ENCODE assay signal across 14 cellular contexts in genomic region chr7:64849250-64849923, GRCh38. TPM values are rescaled to one million over a fixed set of nuclear protein-coding genes. Genes with fewer than 3 reads are reported as not detected.
DNase-seq lines count a peak whose midpoint lies in the region; ATAC-seq, FAIRE-seq and TF ChIP-seq lines count a peak whose summit lies in the region.
"Had no signal": no experiment of that assay in that cellular context is flagged by ENCODE, and none has a peak within 500 bp of the region (broad histone marks: within the 10 kb centered on the region; RNA-seq: fewer than 3 reads in every experiment).

No MANE protein-coding gene starts in this region.

- FAIRE-seq in GM12892 (lab: Jason Lieb, UNC): no peak
- FAIRE-seq: endothelial cell of umbilical vein, TTC549 had no signal

- no peaks in the 10 kb centered on the region for H3K9me3 ChIP-seq in left ventricle myocardium inferior (replicated peaks)
- no peaks in the 10 kb centered on the region for H3K9me3 ChIP-seq in esophagus (ENCODE audit: control insufficient read depth in 2 of 2, insufficient read depth in 1 of 2, low read depth in 1 of 2, low read length in 1 of 2)
- H3K9me3 ChIP-seq in vagina: no peaks in the 10 kb centered on the region
- H3K9me3 ChIP-seq in effector memory CD4-positive, alpha-beta T cell (ENCODE audit: control insufficient read depth, low read length): no peaks in the 10 kb centered on the region
- H3K9me3 ChIP-seq: uterus had no signal

- H3K4me3 ChIP-seq in left ventricle myocardium inferior (peak overlapping the region; percentile 22), esophagus (ENCODE audit: low read depth in 1 of 2, low read length in 2 of 2) (peak overlapping the region in 1 of 2 donors; percentile 18), vagina (no peak overlapping the region)
- H3K4me3 ChIP-seq in effector memory CD4-positive, alpha-beta T cell (ENCODE audit: insufficient read depth, low read depth, low read length, poor library complexity, severe bottlenecking): no peak overlapping the region
- H3K4me3 ChIP-seq: BLaER1 treated with 17β-estradiol and CSF1 and Interleukin-3, amounts not matched to agents 10 nM and 100 nM; uterus had no signal

- H3K27me3 ChIP-seq in left ventricle myocardium inferior (ENCODE audit: low read depth) (no peaks in the 10 kb centered on the region), esophagus (ENCODE audit: control insufficient read depth in 1 of 2, insufficient read depth in 2 of 2, low read length in 2 of 2) (no peaks in the 10 kb centered on the region), vagina (no peaks in the 10 kb centered on the region)
- H3K27me3 ChIP-seq in effector memory CD4-positive, alpha-beta T cell (replicated peaks; ENCODE audit: control insufficient read depth, insufficient read depth, low read length, poor library complexity, severe bottlenecking): no peaks in the 10 kb centered on the region
- H3K27me3 ChIP-seq: BLaER1 treated with 17β-estradiol and CSF1 and Interleukin-3, amounts not matched to agents 10 nM and 100 nM; uterus had no signal

- 48 to 62% methylated on average over 5 of the region's 5 CpGs for WGBS in esophagus, 2 donors

- H3K4me1 ChIP-seq in left ventricle myocardium inferior (peaks cover 9% of the 10 kb centered on the region), esophagus (ENCODE audit: control insufficient read depth in 2 of 2, insufficient read depth in 2 of 2, low read length in 1 of 2) (peaks cover 0 to 2% of the 10 kb centered on the region in 2 donors), vagina (peaks cover 11% of the 10 kb centered on the region)
- H3K4me1 ChIP-seq in effector memory CD4-positive, alpha-beta T cell (ENCODE audit: control insufficient read depth, insufficient read depth, low read length, poor library complexity, severe bottlenecking): no peaks in the 10 kb centered on the region
- H3K4me1 ChIP-seq: BLaER1 treated with 17β-estradiol and CSF1 and Interleukin-3, amounts not matched to agents 10 nM and 100 nM; uterus had no signal

- TF ChIP-seq POLR2A in vagina (IDR thresholded peaks at IDR 0.05) (no peak), GM12892 (IDR thresholded peaks at IDR 0.05; ENCODE audit: low read depth, low read length) (no peak)

- intact Hi-C loops in left ventricle myocardium inferior (cut with micrococcal nuclease) (no loop called here), Right ventricle myocardium superior (cut with DNase I) (no loop called here), vagina (cut with DNase I) (no loop called here)

- TF ChIP-seq CTCF in left ventricle myocardium inferior (IDR thresholded peaks at IDR 0.05; ENCODE audit: borderline replicate concordance) (no peak), vagina (IDR thresholded peaks at IDR 0.05) (no peak)

- ATAC-seq in Right ventricle myocardium superior (ENCODE audit: poor library complexity): no peak

- H3K27ac ChIP-seq in left ventricle myocardium inferior (replicated peaks) (no peak overlapping the region), esophagus (ENCODE audit: low read depth in 2 of 2, low read length in 1 of 2) (peak overlapping the region; percentile 78 to 87), vagina (peak overlapping the region; percentile 34)
- no peak overlapping the region for H3K27ac ChIP-seq in effector memory CD4-positive, alpha-beta T cell (ENCODE audit: insufficient read depth, low read length, poor library complexity, severe bottlenecking)
- H3K27ac ChIP-seq: BLaER1 treated with 17β-estradiol and CSF1 and Interleukin-3, amounts not matched to agents 10 nM and 100 nM; uterus had no signal

- DNase-seq in left ventricle myocardium inferior: no peak
- DNase-seq in Right ventricle myocardium superior: no peak
- DNase-seq in NCI-H748 treated with DMSO at 0.1 percent for 48 hours (lab: John Stamatoyannopoulos, UW): peak; percentile 68
- no peak for DNase-seq in vagina (ENCODE audit: extremely low spot score in 2 of 2)
- no peak for DNase-seq in effector memory CD4-positive, alpha-beta T cell
- no peak for DNase-seq in cerebellar cortex (ENCODE audit: low spot score)
- no peak for DNase-seq in GM12892 (ENCODE audit: insufficient read length)
- DNase-seq: NCI-H1694 treated with DMSO at 0.1 percent for 48 hours; stimulated activated CD4-positive, alpha-beta T cell treated with anti-CD3 and anti-CD28 coated beads, Interleukin-4, amount 100 ng/mL, for 4 hours; uterus had no signal

- H3K36me3 ChIP-seq in left ventricle myocardium inferior: no peaks in the 10 kb centered on the region
- no peaks in the 10 kb centered on the region for H3K36me3 ChIP-seq in esophagus (ENCODE audit: control insufficient read depth in 2 of 2, insufficient read depth in 2 of 2, low read length in 1 of 2)
- no peaks in the 10 kb centered on the region for H3K36me3 ChIP-seq in vagina
- H3K36me3 ChIP-seq in effector memory CD4-positive, alpha-beta T cell (ENCODE audit: control insufficient read depth, insufficient read depth, low read length): no peaks in the 10 kb centered on the region
- H3K36me3 ChIP-seq: uterus had no signal

RNA-seq across cellular contexts. Expression of gene ZNF273, which starts 53.7 kb away (rescaled TPM):
- total RNA-seq in left ventricle myocardium inferior (1.1 TPM), Right ventricle myocardium superior (1.5 TPM), vagina (47.4 TPM)
- 10 to 100 TPM in 1 of 2 donors, 1 to 10 TPM in 1; 5.8 to 24.5 TPM for polyA plus RNA-seq in esophagus
- polyA plus RNA-seq in GM12892 (2012; ENCODE audit: missing spikeins): 6.1 TPM

RNA-seq across cellular contexts. Expression of gene ZNF138, which starts 55.2 kb away (rescaled TPM):
- 5.1 TPM for total RNA-seq in left ventricle myocardium inferior
- 4.8 TPM for total RNA-seq in Right ventricle myocardium superior
- polyA plus RNA-seq in esophagus: 1 to 10 TPM; 3.2 to 6.9 TPM
- 26.5 TPM for total RNA-seq in vagina
- polyA plus RNA-seq in GM12892 (2012; ENCODE audit: missing spikeins): 13.0 TPM

Comparison
In these comparisons a context has a peak if more than half of its experiments do, and no peak if none do; other contexts are left out.
1. H3K27ac ChIP-seq: peak in esophagus (2 of 2) and vagina (single experiment); none in left ventricle myocardium inferior (single experiment) and effector memory CD4-positive, alpha-beta T cell (single experiment).
2. RNA of gene ZNF273, which starts 53.7 kb away (total RNA-seq): 47.4 TPM in vagina (single experiment); 1.5 TPM in Right ventricle myocardium superior (single experiment) and 1.1 TPM in left ventricle myocardium inferior (single experiment); every median in the first group is over 10 times any median in the second.